ENCODE assay signal across 22 cellular contexts in the genomic region with DNA sequence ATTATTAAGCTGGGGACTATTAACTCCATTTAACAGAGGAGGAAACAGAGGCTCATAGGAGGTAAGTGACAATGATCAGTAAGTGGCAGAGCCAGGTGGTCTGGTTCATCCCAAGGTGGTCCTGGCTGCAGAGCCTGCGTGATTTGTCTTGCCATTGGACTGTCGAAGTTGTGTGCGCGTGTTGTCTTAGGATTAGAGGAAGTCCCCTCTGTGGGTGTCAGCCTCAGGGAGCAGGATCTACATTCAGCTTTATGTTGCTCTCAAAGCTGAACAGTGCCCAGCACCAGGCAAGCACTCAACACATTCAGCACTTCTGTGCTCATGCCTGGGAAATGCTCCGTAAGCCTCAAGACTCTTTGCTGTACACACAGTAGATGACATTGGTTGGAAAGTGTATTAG.
"Had no signal": no experiment of that assay in that cellular context is flagged by ENCODE, and none has a peak within 500 bp of the region (broad histone marks: within the 10 kb centered on the region; RNA-seq: fewer than 3 reads in every experiment).

No MANE protein-coding gene starts in this region.

- H3K4me1 Mint-ChIP-seq: memory B cell, mesothelial cell of epicardium, natural killer cell, neural crest cell had no signal

- ATAC-seq: left lobe of liver, lower lobe of right lung, right cardiac atrium had no signal

- H2AFZ ChIP-seq: hepatocyte had no signal

- H3K9me3 Mint-ChIP-seq: memory B cell; mesothelial cell of epicardium; natural killer cell; neural crest cell; stimulated activated effector memory CD8-positive, alpha-beta T cell treated with anti-CD3 and anti-CD28 coated beads, Interleukin-12 subunit alpha, Interleukin-12 subunit beta, amount 100 ng/mL, for 72 hours; type B pancreatic cell had no signal

- H3K4me3 Mint-ChIP-seq: memory B cell; mesothelial cell of epicardium; natural killer cell; neural crest cell; stimulated activated effector memory CD8-positive, alpha-beta T cell treated with anti-CD3 and anti-CD28 coated beads, Interleukin-12 subunit alpha, Interleukin-12 subunit beta, amount 100 ng/mL, for 72 hours; type B pancreatic cell had no signal

- H3K36me3 ChIP-seq: colonic mucosa, esophagus squamous epithelium, lower lobe of right lung, ovary, suprapubic skin, thyroid gland, uterus had no signal

- H3K27me3 ChIP-seq: colonic mucosa, hepatocyte, ovary, suprapubic skin, thyroid gland, uterus had no signal

- H3K36me3 Mint-ChIP-seq: mesothelial cell of epicardium; natural killer cell; stimulated activated effector memory CD8-positive, alpha-beta T cell treated with anti-CD3 and anti-CD28 coated beads, Interleukin-12 subunit alpha, Interleukin-12 subunit beta, amount 100 ng/mL, for 72 hours; type B pancreatic cell had no signal

- H3K27ac ChIP-seq: colonic mucosa, esophagus squamous epithelium, hepatocyte, lower lobe of right lung, ovary, suprapubic skin, thyroid gland, uterus had no signal

- H3K27ac Mint-ChIP-seq: memory B cell; mesothelial cell of epicardium; natural killer cell; stimulated activated effector memory CD8-positive, alpha-beta T cell treated with anti-CD3 and anti-CD28 coated beads, Interleukin-12 subunit alpha, Interleukin-12 subunit beta, amount 100 ng/mL, for 72 hours had no signal

- H3K4me2 ChIP-seq: hepatocyte had no signal

- H3K4me1 ChIP-seq: colonic mucosa, esophagus squamous epithelium, suprapubic skin, thyroid gland, uterus had no signal

- DNase-seq: cerebellar nuclear complex; colonic mucosa; effector CD8-positive, alpha-beta T cell; esophagus squamous epithelium; foreskin fibroblast; lower lobe of right lung; natural killer cell; ovary; right cardiac atrium; stimulated activated CD4-positive, alpha-beta T cell treated with anti-CD3 and anti-CD28 coated beads, Interleukin-4, amount 100 ng/mL, for 1 hour; stimulated activated CD8-positive, alpha-beta memory T cell treated with anti-CD3 and anti-CD28 coated beads, Interleukin-4, amount 100 ng/mL, for 48 hours; stimulated activated naive CD8-positive, alpha-beta T cell treated with anti-CD3 and anti-CD28 coated beads, Interleukin-15, Interleukin-2, amounts not matched to agents 100 U/mL and 50 U/mL, for 24 hours; thyroid gland; uterus had no signal

- H3K4me3 ChIP-seq: colonic mucosa, esophagus squamous epithelium, hepatocyte, lower lobe of right lung, ovary, suprapubic skin, thyroid gland, uterus had no signal

- H3K79me2 ChIP-seq: hepatocyte had no signal

- H3K9me3 ChIP-seq: colonic mucosa, esophagus squamous epithelium, lower lobe of right lung, ovary, suprapubic skin, thyroid gland, uterus had no signal
